Comparison of ENCODE assay signal across 15 cellular contexts in genomic region chr17:73465851-73466250, GRCh38.
DNase-seq lines count a peak whose midpoint lies in the region; ATAC-seq and TF ChIP-seq lines count a peak whose summit lies in the region.
"Had no signal": no experiment of that assay in that cellular context is flagged by ENCODE, and none has a peak within 500 bp of the region (broad histone marks: within the 10 kb centered on the region; RNA-seq: fewer than 3 reads in every experiment).

No MANE protein-coding gene starts in this region.

- ATAC-seq in HG02642 (IDR thresholded peaks at IDR 0.05; ENCODE audit: poor library complexity, unreplicated experiment) = no peak

- H3K4me3 ChIP-seq in A673 (ENCODE audit: low read depth, low read length, poor library complexity, severe bottlenecking) (no peak overlapping the region), OCI-LY7 (ENCODE audit: low read depth, low read length, poor library complexity, severe bottlenecking) (no peak overlapping the region)

- no peaks in the 10 kb centered on the region for H3K9me2 ChIP-seq in OCI-LY7 (ENCODE audit: insufficient read depth, low read length)
- H3K9me2 ChIP-seq: SK-N-SH had no signal

- no peaks in the 10 kb centered on the region for H3K36me3 ChIP-seq in A673 (ENCODE audit: insufficient read depth, low read length, poor library complexity, severe bottlenecking)
- H3K36me3 ChIP-seq in OCI-LY7 (ENCODE audit: insufficient read depth, low read length) = no peaks in the 10 kb centered on the region

- DNase-seq in A673 (ENCODE audit: low spot score) (peak; percentile 64), DMS 273 treated with DMSO at 0.1 percent for 48 hours (lab: John Stamatoyannopoulos, UW) (peak; percentile 39), NCI-H510A treated with DMSO at 0.1 percent for 48 hours (lab: John Stamatoyannopoulos, UW) (peak; percentile 74), glutamatergic neuron (no peak), OCI-LY7 (ENCODE audit: low spot score) (no peak), middle frontal gyrus (ENCODE audit: extremely low spot score, low spot score) (no peak)
- DNase-seq: DND-41, IMR-90, NCI-H187, NCI-H526 treated with DMSO at 0.1 percent for 48 hours, Right ventricle myocardium superior, SK-N-SH had no signal

- no peak for TF ChIP-seq CTCF in A673 (conservative IDR thresholded peaks at IDR 0.05; ENCODE audit: low read depth, low read length)
- no peak for TF ChIP-seq CTCF in glutamatergic neuron (IDR thresholded peaks at IDR 0.05; ENCODE audit: partially characterized antibody, unreplicated experiment)
- TF ChIP-seq CTCF in OCI-LY7 (conservative IDR thresholded peaks at IDR 0.05; ENCODE audit: low read length) = no peak

- H3K27ac Mint-ChIP-seq in glutamatergic neuron (ENCODE audit: unreplicated experiment) = no peak overlapping the region
- H3K27ac Mint-ChIP-seq: T-helper 2 cell treated with Interferon-gamma antibody and Interleukin-4, amounts not matched to agents 5 μg/mL and 100 μg/mL, for 36 hours had no signal

- no peak overlapping the region for H3K4me2 ChIP-seq in OCI-LY7 (ENCODE audit: low read length)
- H3K4me2 ChIP-seq: SK-N-SH had no signal

- no peaks in the 10 kb centered on the region for H3K36me3 Mint-ChIP-seq in glutamatergic neuron (ENCODE audit: unreplicated experiment)

- intact Hi-C loops in A673 (cut with micrococcal nuclease; ENCODE audit: unreplicated experiment) = no loop called here
- intact Hi-C loops in OCI-LY7 (cut with micrococcal nuclease; ENCODE audit: unreplicated experiment) = no loop called here

- BruUV-seq in A673 (replicated peaks; lab: Mats Ljungman, UMichigan) (no TSS peak), OCI-LY7 (replicated peaks; lab: Mats Ljungman, UMichigan) (no TSS peak)

- POLR2A ChIA-PET in A673 (lab: Charles Lee; ENCODE audit: low non-redundant PET) (no interaction called here), OCI-LY7 (lab: Charles Lee) (interaction anchor here (0.6 kb wide), 1 partner anchor 781 kb away, joined by 4 read pairs; no protein-coding TSS in a partner anchor)

- H3K4me1 ChIP-seq in A673 (ENCODE audit: insufficient read depth, low read length, poor library complexity, severe bottlenecking) (peaks cover 16% of the 10 kb centered on the region), OCI-LY7 (ENCODE audit: insufficient read depth, low read length, poor library complexity, severe bottlenecking) (peaks cover 15% of the 10 kb centered on the region)

- H3K4me1 Mint-ChIP-seq in glutamatergic neuron (ENCODE audit: low read depth, unreplicated experiment) = peaks cover 9% of the 10 kb centered on the region

- peak overlapping the region; percentile 9 for H3K4me3 Mint-ChIP-seq in glutamatergic neuron (ENCODE audit: unreplicated experiment)
- H3K4me3 Mint-ChIP-seq: T-helper 2 cell treated with Interferon-gamma antibody and Interleukin-4, amounts not matched to agents 5 μg/mL and 100 μg/mL, for 36 hours had no signal

- H3K27me3 ChIP-seq in A673 (replicated peaks; ENCODE audit: insufficient read depth, low read depth, low read length, poor library complexity) = no peaks in the 10 kb centered on the region

- CTCF ChIA-PET in A673 (lab: Charles Lee) = no interaction called here
- CTCF ChIA-PET in OCI-LY7 (lab: Charles Lee; ENCODE audit: unreplicated experiment) = no interaction called here

- no peaks in the 10 kb centered on the region for H3K9me3 Mint-ChIP-seq in glutamatergic neuron (ENCODE audit: unreplicated experiment)
- H3K9me3 Mint-ChIP-seq: T-helper 2 cell treated with Interferon-gamma antibody and Interleukin-4, amounts not matched to agents 5 μg/mL and 100 μg/mL, for 36 hours had no signal

- no peak overlapping the region for H3K27ac ChIP-seq in A673 (ENCODE audit: low read depth, low read length, poor library complexity, severe bottlenecking)
- H3K27ac ChIP-seq in OCI-LY7 (ENCODE audit: low read depth, low read length, poor library complexity, severe bottlenecking) = no peak overlapping the region
- H3K27ac ChIP-seq: C4-2B had no signal

- no peaks in the 10 kb centered on the region for H3K79me2 ChIP-seq in OCI-LY7 (ENCODE audit: insufficient read depth, low read depth, low read length)

- no peaks in the 10 kb centered on the region for H4K20me1 ChIP-seq in OCI-LY7 (ENCODE audit: insufficient read depth, low read length)

- H3K9me3 ChIP-seq in A673 (ENCODE audit: low read depth, low read length, poor library complexity, severe bottlenecking) (no peaks in the 10 kb centered on the region), OCI-LY7 (ENCODE audit: low read length) (no peaks in the 10 kb centered on the region)
- H3K9me3 ChIP-seq: SK-N-SH had no signal

- no peak overlapping the region for H2AFZ ChIP-seq in OCI-LY7 (ENCODE audit: low read length)

- peaks cover 3% of the 10 kb centered on the region for H3K27me3 Mint-ChIP-seq in glutamatergic neuron (ENCODE audit: unreplicated experiment)

Comparison
In these comparisons a context has a peak if more than half of its experiments do, and no peak if none do; other contexts are left out.
1. DNase-seq: peak in A673 (single experiment), DMS 273 treated with DMSO at 0.1 percent for 48 hours (single experiment) and NCI-H510A treated with DMSO at 0.1 percent for 48 hours (single experiment); none in glutamatergic neuron (single experiment), OCI-LY7 (single experiment) and middle frontal gyrus (single experiment).